26 cellular contexts compared by ENCODE assay signal in the genomic region with DNA sequence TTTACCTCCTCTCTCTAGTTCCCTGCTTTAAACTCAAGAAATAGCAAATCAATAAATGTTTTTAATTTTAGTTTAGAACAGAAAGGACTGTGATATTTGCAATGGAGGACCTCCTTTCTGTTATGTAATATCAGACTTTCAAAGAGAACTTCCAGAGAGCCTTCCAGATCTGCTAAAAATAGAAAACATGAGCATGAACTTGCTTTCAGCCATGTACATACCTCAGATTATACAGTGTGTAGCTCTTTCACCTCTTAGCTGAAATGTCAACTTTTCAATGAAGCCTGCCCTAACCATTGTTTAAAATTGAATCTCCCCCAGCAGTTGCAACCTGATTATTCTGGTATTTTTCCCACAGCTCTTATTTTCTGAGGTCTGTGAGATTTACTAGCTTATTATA.
"Had no signal": no experiment of that assay in that cellular context is flagged by ENCODE, and none has a peak within 500 bp of the region (broad histone marks: within the 10 kb centered on the region; RNA-seq: fewer than 3 reads in every experiment).

No MANE protein-coding gene starts in this region.

- H3K4me3 ChIP-seq: lower lobe of right lung, neural progenitor cell, right lobe of liver, skin epidermis, stomach, suprapubic skin, tibial nerve had no signal

- H3K27ac Mint-ChIP-seq: activated B cell treated with CpG ODN at 0.5 μM for 24 hours; activated CD4-positive, alpha-beta T cell treated with anti-CD3 and anti-CD28 coated beads for 36 hours; activated naive CD8-positive, alpha-beta T cell treated with anti-CD3 and anti-CD28 coated beads, Interleukin-2, amount 50 U/mL, for 24 hours; neural progenitor cell; T-helper 17 cell had no signal

- H3K4me1 Mint-ChIP-seq: neural progenitor cell had no signal

- H3K27me3 ChIP-seq: neural progenitor cell, right lobe of liver, stomach, suprapubic skin, tibial nerve had no signal

- H3K9me3 ChIP-seq: lower lobe of right lung, right lobe of liver, stomach, suprapubic skin, tibial nerve had no signal

- H3K4me1 ChIP-seq: neural progenitor cell, right lobe of liver, suprapubic skin had no signal

- H3K9me3 Mint-ChIP-seq: activated B cell treated with CpG ODN at 0.5 μM for 24 hours; activated naive CD8-positive, alpha-beta T cell treated with anti-CD3 and anti-CD28 coated beads, Interleukin-2, amount 50 U/mL, for 24 hours; naive thymus-derived CD8-positive, alpha-beta T cell; neural progenitor cell had no signal

- DNase-seq: activated B cell treated with CpG ODN at 0.5 μM for 24 hours; activated CD4-positive, alpha-beta T cell treated with anti-CD3 and anti-CD28 coated beads for 36 hours; activated CD4-positive, alpha-beta T cell treated with anti-CD3 and anti-CD28 coated beads, Interleukin-2, amount 50 U/mL, for 4 hours; activated CD8-positive, alpha-beta memory T cell treated with anti-CD3 and anti-CD28 coated beads for 24 hours; activated CD8-positive, alpha-beta memory T cell treated with anti-CD3 and anti-CD28 coated beads, Interleukin-2, amount 50 U/mL, for 48 hours; activated effector memory CD4-positive, alpha-beta T cell treated with Interleukin-2 at 50 U/mL for 16 hours; activated naive CD4-positive, alpha-beta T cell treated with anti-CD3 and anti-CD28 coated beads, Interleukin-2, amount 50 U/mL, for 16 hours; activated naive CD8-positive, alpha-beta T cell treated with anti-CD3 and anti-CD28 coated beads, Interleukin-2, amount 50 U/mL, for 24 hours; activated T-cell treated with anti-CD3 and anti-CD28 coated beads, Interleukin-2, amount 50 U/mL, for 48 hours; dermis blood vessel endothelial cell; effector CD8-positive, alpha-beta T cell; erythroblast; foreskin melanocyte; glutamatergic neuron; hypothalamus; lower lobe of right lung; naive thymus-derived CD8-positive, alpha-beta T cell; right lobe of liver; stimulated activated CD4-positive, alpha-beta T cell treated with anti-CD3 and anti-CD28 coated beads, Interleukin-1b, Interleukin-23, amount 100 ng/mL, for 48 hours; stomach; T-helper 17 cell had no signal

- H3K4me3 Mint-ChIP-seq: activated B cell treated with CpG ODN at 0.5 μM for 24 hours; activated CD4-positive, alpha-beta T cell treated with anti-CD3 and anti-CD28 coated beads for 36 hours; activated naive CD8-positive, alpha-beta T cell treated with anti-CD3 and anti-CD28 coated beads, Interleukin-2, amount 50 U/mL, for 24 hours; naive thymus-derived CD8-positive, alpha-beta T cell; neural progenitor cell; T-helper 17 cell had no signal

- H3K27ac ChIP-seq: lower lobe of right lung, neural progenitor cell, right lobe of liver, skin epidermis, stomach, suprapubic skin, tibial nerve had no signal

- H3K27me3 Mint-ChIP-seq: activated B cell treated with CpG ODN at 0.5 μM for 24 hours; activated CD4-positive, alpha-beta T cell treated with anti-CD3 and anti-CD28 coated beads for 36 hours; activated naive CD8-positive, alpha-beta T cell treated with anti-CD3 and anti-CD28 coated beads, Interleukin-2, amount 50 U/mL, for 24 hours; naive thymus-derived CD8-positive, alpha-beta T cell; progenitor cell of endocrine pancreas; T-helper 17 cell had no signal

- ATAC-seq: activated CD4-positive, alpha-beta T cell treated with anti-CD3 and anti-CD28 coated beads for 36 hours; activated naive CD8-positive, alpha-beta T cell treated with anti-CD3 and anti-CD28 coated beads, Interleukin-2, amount 50 U/mL, for 24 hours; naive thymus-derived CD8-positive, alpha-beta T cell; right lobe of liver; T-helper 17 cell had no signal
